ENCODE assay signal across 21 cellular contexts in the genomic region with DNA sequence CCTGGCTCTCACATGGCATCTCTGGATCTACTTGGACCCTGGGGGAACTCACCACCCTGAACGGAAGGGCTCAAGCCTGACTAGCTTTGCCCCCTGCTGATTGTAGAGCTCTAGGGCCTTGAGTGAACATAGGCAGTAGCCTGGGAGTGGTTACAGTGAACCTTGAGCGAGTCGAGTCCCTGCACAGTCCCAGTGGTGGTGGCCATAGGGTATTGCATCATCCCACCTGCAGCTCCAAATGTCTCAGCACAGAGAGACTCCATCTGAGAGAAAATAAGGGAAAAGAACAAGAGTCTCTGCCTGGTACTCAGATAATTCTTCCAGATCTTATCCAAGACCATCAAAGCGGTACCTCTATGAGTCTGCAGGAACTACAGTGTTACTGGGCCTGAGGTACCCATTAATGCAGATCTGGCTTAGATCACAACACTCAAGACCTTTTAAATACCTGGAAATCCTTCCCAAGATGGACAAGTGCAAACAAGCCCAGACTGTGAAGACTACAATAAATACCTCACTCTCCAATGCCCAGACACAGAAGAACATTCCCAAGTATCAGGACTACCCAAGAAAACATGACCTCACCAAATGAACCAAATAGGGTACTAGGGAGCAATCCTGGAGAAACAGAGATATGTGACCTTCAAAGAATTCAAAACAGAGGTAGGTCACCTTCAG.
A peak's percentile ranks its signal among the peaks of the same experiment; 100 is the strongest.
DNase-seq lines count a peak whose midpoint lies in the region; ATAC-seq and TF ChIP-seq lines count a peak whose summit lies in the region.
"Had no signal": no experiment of that assay in that cellular context is flagged by ENCODE, and none has a peak within 500 bp of the region (broad histone marks: within the 10 kb centered on the region; RNA-seq: fewer than 3 reads in every experiment).

No MANE protein-coding gene starts in this region.

- no peak overlapping the region for H4K5ac ChIP-seq in H9 (ENCODE audit: insufficient read length, low read depth, low read length)

- H3K23me2 ChIP-seq in H9 (ENCODE audit: insufficient read length, low read depth, low read length, poor library complexity, severe bottlenecking) = no peaks in the 10 kb centered on the region

- no peak overlapping the region for H3K18ac ChIP-seq in H9 (ENCODE audit: insufficient read length, low read depth, low read length)

- no peak overlapping the region for H3K56ac ChIP-seq in H9 (ENCODE audit: insufficient read length, low read depth, low read length)

- H3K27me3 Mint-ChIP-seq in H9 (ENCODE audit: low read depth) (peaks cover 3% of the 10 kb centered on the region), WTC11 (ENCODE audit: low read depth) (no peaks in the 10 kb centered on the region; the same call in none of the 2 replicates)

- no peak overlapping the region for H4K91ac ChIP-seq in H9 (ENCODE audit: insufficient read length, low read depth, low read length)

- H2AFZ ChIP-seq in DND-41 (ENCODE audit: low read depth, low read length) (no peak overlapping the region), H9 (ENCODE audit: low read length) (peak overlapping the region; percentile 8)
- H2AFZ ChIP-seq: GM23248 had no signal

- H3K14ac ChIP-seq in H9 (ENCODE audit: insufficient read depth, low read length) = no peak overlapping the region

- peaks cover 0 to 21% of the 10 kb centered on the region in 2 experiments; a peak in 2 of 5 replicates for H3K9me3 Mint-ChIP-seq in H9
- peaks cover 6% of the 10 kb centered on the region; the same call in 1 of the 2 replicates for H3K9me3 Mint-ChIP-seq in WTC11

- no peak overlapping the region for H2BK20ac ChIP-seq in H9 (ENCODE audit: low read depth, low read length, poor library complexity, severe bottlenecking)

- H3T11ph ChIP-seq in H9 (ENCODE audit: low read length) = no peak overlapping the region

- H2BK15ac ChIP-seq in H9 (ENCODE audit: low read depth, low read length) = no peak overlapping the region

- H3K27ac Mint-ChIP-seq in H9 (no peak overlapping the region), WTC11 (no peak overlapping the region)
- H3K27ac Mint-ChIP-seq: B cell, CD14-positive monocyte had no signal

- no peak overlapping the region for H3K23ac ChIP-seq in H9 (ENCODE audit: insufficient read length, low read depth, low read length)

- H3K4me2 ChIP-seq in DND-41 (ENCODE audit: insufficient read depth, low read length) (no peak overlapping the region), H9 (ENCODE audit: insufficient read depth, insufficient read length, low read length) (no peak overlapping the region)

- no CpG with 5 or more reads among the region's 4 CpGs for WGBS in H9 (ENCODE audit: extremely low coverage, insufficient read length, low lambda C conversion rate)

- no peak for TF ChIP-seq CTCF in DND-41 (IDR thresholded peaks at IDR 0.05; ENCODE audit: borderline replicate concordance, extremely low read depth, low read length, poor library complexity, severe bottlenecking)
- no peak for TF ChIP-seq CTCF in H9 (conservative IDR thresholded peaks at IDR 0.05)
- no peak for TF ChIP-seq CTCF in WTC11 (IDR thresholded peaks at IDR 0.05)
- TF ChIP-seq CTCF in foreskin keratinocyte (conservative IDR thresholded peaks at IDR 0.05) = no peak

- H3K79me2 ChIP-seq in DND-41 (ENCODE audit: insufficient read depth, low read length) (no peaks in the 10 kb centered on the region), H9 (ENCODE audit: insufficient read depth, low read length) (no peaks in the 10 kb centered on the region)

- no peak overlapping the region for H4K8ac ChIP-seq in H9 (replicated peaks; ENCODE audit: insufficient read length, low read depth, low read length)

- H4K20me1 ChIP-seq in DND-41 (ENCODE audit: insufficient read depth, low read length) = no peaks in the 10 kb centered on the region
- H4K20me1 ChIP-seq in H9 (ENCODE audit: control insufficient read depth, insufficient read depth, insufficient read length) = no peaks in the 10 kb centered on the region

- H3K9me3 ChIP-seq in DND-41 (ENCODE audit: insufficient read depth, low read length, severe bottlenecking) (no peaks in the 10 kb centered on the region), H9 (ENCODE audit: control insufficient read depth, low read depth, low read length) (no peaks in the 10 kb centered on the region)
- H3K9me3 ChIP-seq: SJSA1 had no signal

- H3K4ac ChIP-seq in H9 (ENCODE audit: low read depth, low read length) = no peak overlapping the region

- DNase-seq in DND-41 = no peak
- DNase-seq in H9 = no peak
- DNase-seq in WTC11 (ENCODE audit: low spot score) = no peak
- peak; percentile 78 to 89 for DNase-seq in foreskin keratinocyte
- no peak for DNase-seq in NOMO-1 treated with DMSO at 0.1 percent for 48 hours (lab: John Stamatoyannopoulos, UW; ENCODE audit: unreplicated experiment)
- no peak for DNase-seq in AG08395 (ENCODE audit: low spot score)
- no peak for DNase-seq in stimulated activated CD4-positive, alpha-beta T cell treated with anti-CD3 and anti-CD28 coated beads, Interleukin-12 subunit alpha, Interleukin-12 subunit beta, amount 100 ng/mL, for 4 hours
- DNase-seq: DMS79 treated with DMSO at 0.1 percent for 48 hours, GM23248, MM.1S, NCI-H1694, NCI-H2081, NCI-H2171 treated with DMSO at 0.1 percent for 48 hours, NCI-H524 treated with DMSO at 0.1 percent for 48 hours, NCI-H82 had no signal

- CTCF ChIA-PET in WTC11 (lab: Charles Lee) = interaction anchor here (0.9 kb wide), 1 partner anchor 75 kb away, joined by 3 read pairs; no protein-coding TSS in a partner anchor

- H3K4me3 Mint-ChIP-seq in H9 = no peak overlapping the region
- H3K4me3 Mint-ChIP-seq in WTC11 = no peak overlapping the region
- H3K4me3 Mint-ChIP-seq: B cell, CD14-positive monocyte had no signal

- no peak overlapping the region for H3K9ac ChIP-seq in DND-41 (ENCODE audit: low read depth, low read length)
- no peak overlapping the region for H3K9ac ChIP-seq in H9 (ENCODE audit: extremely low read depth, insufficient read length, low read length)
- H3K9ac ChIP-seq: GM23248 had no signal

- H3K4me3 ChIP-seq in DND-41 (ENCODE audit: low read depth in 1 of 2, low read length in 2 of 2) = no peak overlapping the region
- H3K4me3 ChIP-seq: GM23248, SJSA1 had no signal

- H3K27me3 ChIP-seq in DND-41 (ENCODE audit: insufficient read depth, low read length, poor library complexity) (no peaks in the 10 kb centered on the region), H9 (ENCODE audit: insufficient read depth, low read length) (no peaks in the 10 kb centered on the region), foreskin keratinocyte (no peaks in the 10 kb centered on the region)
- H3K27me3 ChIP-seq: SJSA1 had no signal

- H3K4me1 ChIP-seq in DND-41 (ENCODE audit: insufficient read depth, low read length) = no peaks in the 10 kb centered on the region
- H3K4me1 ChIP-seq in H9 (ENCODE audit: insufficient read depth, low read length) = no peaks in the 10 kb centered on the region
- peaks cover 18% of the 10 kb centered on the region for H3K4me1 ChIP-seq in foreskin keratinocyte
- H3K4me1 ChIP-seq: SJSA1 had no signal

- H2BK12ac ChIP-seq in H9 (ENCODE audit: insufficient read length, low read depth, low read length) = no peak overlapping the region

- H3K36me3 Mint-ChIP-seq in H9 (ENCODE audit: insufficient read depth in 1 of 3, low read depth in 3 of 3) (no peaks in the 10 kb centered on the region; a peak in 1 of 7 replicates), WTC11 (no peaks in the 10 kb centered on the region)

- H2BK5ac ChIP-seq in H9 (ENCODE audit: insufficient read length, low read length) = no peak overlapping the region

- H3K27ac ChIP-seq in DND-41 (ENCODE audit: low read length) (no peak overlapping the region), H9 (ENCODE audit: insufficient read length, low read depth, low read length) (no peak overlapping the region), foreskin keratinocyte (no peak overlapping the region)
- H3K27ac ChIP-seq: GM23248, SJSA1 had no signal

- H2AK5ac ChIP-seq in H9 (ENCODE audit: insufficient read length, low read length) = no peak overlapping the region

- POLR2A ChIA-PET in WTC11 (lab: Charles Lee) = no interaction called here

- ATAC-seq in DND-41 (ENCODE audit: insufficient read depth, low read depth) = peak; percentile 48; the same call in 2 of the 3 replicates
- peak; percentile 51 for ATAC-seq in WTC11
- peak; percentile 27 for ATAC-seq in foreskin keratinocyte
- ATAC-seq in HG03442 (IDR thresholded peaks at IDR 0.05; ENCODE audit: unreplicated experiment) = no peak
- ATAC-seq: HCT116, Right ventricle myocardium inferior had no signal

- H3K4me1 Mint-ChIP-seq in H9 (no peaks in the 10 kb centered on the region), WTC11 (no peaks in the 10 kb centered on the region)
- H3K4me1 Mint-ChIP-seq: B cell had no signal

- no peaks in the 10 kb centered on the region for H3K79me1 ChIP-seq in H9 (ENCODE audit: insufficient read depth, low read depth, low read length, poor library complexity, severe bottlenecking)

- no peaks in the 10 kb centered on the region for H3K36me3 ChIP-seq in DND-41 (ENCODE audit: insufficient read depth, low read length)
- H3K36me3 ChIP-seq: SJSA1 had no signal

- peak overlapping the region; percentile 9 for H2BK120ac ChIP-seq in H9 (ENCODE audit: low read depth, low read length, poor library complexity, severe bottlenecking)

TF ChIP-seq in WTC11, 78 proteins besides CTCF, POLR2A, EP300 and RAD21 (continues in another document):
- TF ChIP-seq, protein P1, sequence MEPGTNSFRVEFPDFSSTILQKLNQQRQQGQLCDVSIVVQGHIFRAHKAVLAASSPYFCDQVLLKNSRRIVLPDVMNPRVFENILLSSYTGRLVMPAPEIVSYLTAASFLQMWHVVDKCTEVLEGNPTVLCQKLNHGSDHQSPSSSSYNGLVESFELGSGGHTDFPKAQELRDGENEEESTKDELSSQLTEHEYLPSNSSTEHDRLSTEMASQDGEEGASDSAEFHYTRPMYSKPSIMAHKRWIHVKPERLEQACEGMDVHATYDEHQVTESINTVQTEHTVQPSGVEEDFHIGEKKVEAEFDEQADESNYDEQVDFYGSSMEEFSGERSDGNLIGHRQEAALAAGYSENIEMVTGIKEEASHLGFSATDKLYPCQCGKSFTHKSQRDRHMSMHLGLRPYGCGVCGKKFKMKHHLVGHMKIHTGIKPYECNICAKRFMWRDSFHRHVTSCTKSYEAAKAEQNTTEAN (CRISPR knock-in tag; IDR thresholded peaks at IDR 0.05) = no peak
- TF ChIP-seq E2F1 (CRISPR knock-in tag; IDR thresholded peaks at IDR 0.05) = no peak

Comparison
In these comparisons a context has a peak if more than half of its experiments do, and no peak if none do; other contexts are left out.
1. DNase-seq: peak in foreskin keratinocyte (2 of 2); none in DND-41 (single experiment), H9 (single experiment), WTC11 (single experiment), NOMO-1 treated with DMSO at 0.1 percent for 48 hours (single experiment), AG08395 (single experiment) and stimulated activated CD4-positive, alpha-beta T cell treated with anti-CD3 and anti-CD28 coated beads, Interleukin-12 subunit alpha, Interleukin-12 subunit beta, amount 100 ng/mL, for 4 hours (single experiment).